In genomic region chr6:40982917-40983316, GRCh38 we compare ENCODE assay signal across 23 cellular contexts. TPM values are rescaled to one million over a fixed set of nuclear protein-coding genes. Genes with fewer than 3 reads are reported as not detected.
DNase-seq lines count a peak whose midpoint lies in the region; ATAC-seq and TF ChIP-seq lines count a peak whose summit lies in the region.
"Had no signal": no experiment of that assay in that cellular context is flagged by ENCODE, and none has a peak within 500 bp of the region (broad histone marks: within the 10 kb centered on the region; RNA-seq: fewer than 3 reads in every experiment).

No MANE protein-coding gene starts in this region.

- intact Hi-C loops in Panc1 (cut with micrococcal nuclease; ENCODE audit: unreplicated experiment) = no loop called here
- intact Hi-C loops in esophagus muscularis mucosa (cut with DNase I) = no loop called here
- intact Hi-C loops in testis (cut with DNase I; ENCODE audit: low total_unique reads) = no loop called here

- H3K4me3 ChIP-seq in Panc1 (ENCODE audit: low read depth in 2 of 2, low read length in 2 of 2) = no peak overlapping the region
- H3K4me3 ChIP-seq in esophagus muscularis mucosa = no peak overlapping the region
- H3K4me3 ChIP-seq in testis = no peak overlapping the region
- H3K4me3 ChIP-seq: A549; BLaER1 treated with 17β-estradiol and CSF1 and Interleukin-3, amounts not matched to agents 10 nM and 100 nM; GM12878 had no signal

- no peaks in the 10 kb centered on the region for H3K36me3 Mint-ChIP-seq in activated CD4-positive, alpha-beta T cell treated with anti-CD3 and anti-CD28 coated beads, Interleukin-2, amount 10 ng/mL, durations not matched to agents 7 days and 5 days (ENCODE audit: low read depth)
- H3K36me3 Mint-ChIP-seq: CD14-positive monocyte; CD8-positive, alpha-beta memory T cell had no signal

- TF ChIP-seq POLR2A in esophagus muscularis mucosa (IDR thresholded peaks at IDR 0.05; ENCODE audit: low read depth) (no peak), testis (IDR thresholded peaks at IDR 0.05) (no peak)

- no peaks in the 10 kb centered on the region for H3K9me3 ChIP-seq in Panc1 (ENCODE audit: control insufficient read depth, insufficient read depth, low read depth, low read length)
- H3K9me3 ChIP-seq in esophagus muscularis mucosa = no peaks in the 10 kb centered on the region
- no peaks in the 10 kb centered on the region for H3K9me3 ChIP-seq in testis
- H3K9me3 ChIP-seq: A549; BE2C; BLaER1 treated with 17β-estradiol and CSF1 and Interleukin-3, amounts not matched to agents 10 nM and 100 nM had no signal

- in situ Hi-C loops in Panc1 (cut with HindIII; ENCODE audit: low pct_unique_long_range_greater_than_20kb, low sequenced_read_pairs) = no loop called here

- POLR2A ChIA-PET in Panc1 (lab: Charles Lee) = no interaction called here
- POLR2A ChIA-PET in activated CD4-positive, alpha-beta T cell treated with anti-CD3 and anti-CD28 coated beads, Interleukin-2, amount 10 ng/mL, durations not matched to agents 7 days and 5 days (lab: Charles Lee) = no interaction called here

- TF ChIP-seq CTCF in Panc1 (IDR thresholded peaks at IDR 0.05) = no peak
- TF ChIP-seq CTCF in esophagus muscularis mucosa (IDR thresholded peaks at IDR 0.05) = no peak
- no peak for TF ChIP-seq CTCF in testis (IDR thresholded peaks at IDR 0.05)

- H3K27me3 ChIP-seq in Panc1 (ENCODE audit: control insufficient read depth, insufficient read depth, low read length) (no peaks in the 10 kb centered on the region), esophagus muscularis mucosa (peaks cover 0 to 4% (median 0%) of the 10 kb centered on the region in 4 donors), testis (no peaks in the 10 kb centered on the region)
- H3K27me3 ChIP-seq: BE2C; BLaER1 treated with 17β-estradiol and CSF1 and Interleukin-3, amounts not matched to agents 10 nM and 100 nM had no signal

- H3K27me3 Mint-ChIP-seq in activated CD4-positive, alpha-beta T cell treated with anti-CD3 and anti-CD28 coated beads, Interleukin-2, amount 10 ng/mL, durations not matched to agents 7 days and 5 days = peaks cover 49% of the 10 kb centered on the region

- DNase-seq in Panc1 (ENCODE audit: low read depth, low spot score) (no peak), esophagus muscularis mucosa (ENCODE audit: extremely low spot score) (peak; percentile 64), testis (no peak)
- no peak for DNase-seq in activated CD4-positive, alpha-beta T cell treated with anti-CD3 and anti-CD28 coated beads, Interleukin-2, amount 10 ng/mL, durations not matched to agents 7 days and 5 days
- DNase-seq: 8988T; ACHN; AML-193; BE2C; CD4-positive, alpha-beta T cell; CD8-positive, alpha-beta memory T cell; DMS 273 treated with DMSO at 0.1 percent for 48 hours; DMS79; EL; GDM1; GOT3; H7; HCEC 1CT had no signal

- WGBS in esophagus muscularis mucosa = 57% methylated on average over 1 of the region's 1 CpG
- 39 to 72% methylated on average over 1 of the region's 1 CpG for WGBS in testis, 2 donors

- H3K4me3 Mint-ChIP-seq in activated CD4-positive, alpha-beta T cell treated with anti-CD3 and anti-CD28 coated beads, Interleukin-2, amount 10 ng/mL, durations not matched to agents 7 days and 5 days = no peak overlapping the region
- H3K4me3 Mint-ChIP-seq: CD14-positive monocyte; CD4-positive, alpha-beta T cell; CD8-positive, alpha-beta memory T cell had no signal

- BruUV-seq in Panc1 (replicated peaks; lab: Mats Ljungman, UMichigan) = no TSS peak

- H3K4me1 ChIP-seq in Panc1 (ENCODE audit: control insufficient read depth, insufficient read depth, low read length) (peaks cover 14% of the 10 kb centered on the region), esophagus muscularis mucosa (peaks cover 0 to 5% (median 0%) of the 10 kb centered on the region in 4 donors), testis (no peaks in the 10 kb centered on the region)
- H3K4me1 ChIP-seq: BE2C had no signal

- no peaks in the 10 kb centered on the region for H3K36me3 ChIP-seq in Panc1 (ENCODE audit: control insufficient read depth, insufficient read depth, low read length)
- no peaks in the 10 kb centered on the region for H3K36me3 ChIP-seq in esophagus muscularis mucosa
- no peaks in the 10 kb centered on the region for H3K36me3 ChIP-seq in testis (ENCODE audit: low read depth, missing control alignments)
- H3K36me3 ChIP-seq: BE2C; BLaER1 treated with 17β-estradiol and CSF1 and Interleukin-3, amounts not matched to agents 10 nM and 100 nM had no signal

- no peak overlapping the region for H3K27ac Mint-ChIP-seq in activated CD4-positive, alpha-beta T cell treated with anti-CD3 and anti-CD28 coated beads, Interleukin-2, amount 10 ng/mL, durations not matched to agents 7 days and 5 days
- H3K27ac Mint-ChIP-seq: CD14-positive monocyte; CD4-positive, alpha-beta T cell; CD8-positive, alpha-beta memory T cell had no signal

- H3K27ac ChIP-seq in Panc1 (ENCODE audit: low read length) (peak overlapping the region; percentile 70; the same call in 1 of the 2 replicates), esophagus muscularis mucosa (replicated peaks in 1 of 4) (no peak overlapping the region), testis (peak overlapping the region; percentile 9 to 35)
- H3K27ac ChIP-seq: BLaER1 treated with 17β-estradiol and CSF1 and Interleukin-3, amounts not matched to agents 10 nM and 100 nM had no signal

- CTCF ChIA-PET in Panc1 (lab: Charles Lee) = no interaction called here
- CTCF ChIA-PET in activated CD4-positive, alpha-beta T cell treated with anti-CD3 and anti-CD28 coated beads, Interleukin-2, amount 10 ng/mL, durations not matched to agents 7 days and 5 days (lab: Charles Lee) = interaction anchor here (1.3 kb wide), 1 partner anchor 17 kb away, joined by 3 read pairs; no protein-coding TSS in a partner anchor

- no peaks in the 10 kb centered on the region for H3K4me1 Mint-ChIP-seq in activated CD4-positive, alpha-beta T cell treated with anti-CD3 and anti-CD28 coated beads, Interleukin-2, amount 10 ng/mL, durations not matched to agents 7 days and 5 days
- H3K4me1 Mint-ChIP-seq: CD14-positive monocyte; CD8-positive, alpha-beta memory T cell had no signal

- H3K9me3 Mint-ChIP-seq in activated CD4-positive, alpha-beta T cell treated with anti-CD3 and anti-CD28 coated beads, Interleukin-2, amount 10 ng/mL, durations not matched to agents 7 days and 5 days = no peaks in the 10 kb centered on the region
- H3K9me3 Mint-ChIP-seq: CD4-positive, alpha-beta T cell; CD8-positive, alpha-beta memory T cell had no signal

- no peak for ATAC-seq in Panc1
- no peak for ATAC-seq in GM18867 (IDR thresholded peaks at IDR 0.05; ENCODE audit: unreplicated experiment)
- no peak for ATAC-seq in HG02678 (IDR thresholded peaks at IDR 0.05; ENCODE audit: unreplicated experiment)
- ATAC-seq: A549, GM12878 had no signal

- TF ChIP-seq EP300 in esophagus muscularis mucosa (IDR thresholded peaks at IDR 0.05) = no peak

RNA-seq across cellular contexts. Expression of gene UNC5CL, which starts 56.1 kb away (rescaled TPM):
- 0.36 TPM for total RNA-seq in Panc1 (2021; ENCODE audit: unreplicated experiment)
- polyA plus RNA-seq in Panc1 (2012; ENCODE audit: insufficient read length) = 0.67 TPM
- under 1 TPM; 0.33 to 0.83 (median 0.60) TPM for total RNA-seq in esophagus muscularis mucosa
- total RNA-seq in testis = 1 to 10 TPM; 2.0 to 3.2 TPM
- polyA plus RNA-seq in testis (ENCODE audit: insufficient read depth, low read depth, low replicate concordance) = 3.1 TPM
- 1 to 10 TPM; 1.1 to 1.6 TPM for total RNA-seq in activated CD4-positive, alpha-beta T cell treated with anti-CD3 and anti-CD28 coated beads, Interleukin-2, amount 10 ng/mL, durations not matched to agents 7 days and 5 days

RNA-seq across cellular contexts. Expression of gene TSPO2, which starts 59.4 kb away (rescaled TPM):
- total RNA-seq in Panc1 (2021; ENCODE audit: unreplicated experiment) (not detected), esophagus muscularis mucosa (not detected), testis (not detected)
- not detected for polyA plus RNA-seq in Panc1 (2012; ENCODE audit: insufficient read length)
- polyA plus RNA-seq in testis (ENCODE audit: insufficient read depth, low read depth, low replicate concordance) = not detected
- total RNA-seq in activated CD4-positive, alpha-beta T cell treated with anti-CD3 and anti-CD28 coated beads, Interleukin-2, amount 10 ng/mL, durations not matched to agents 7 days and 5 days = not detected
- total RNA-seq: CD4-positive, alpha-beta T cell; CD8-positive, alpha-beta memory T cell; GM12878; H7 had no signal
- polyA plus RNA-seq: A549; CD14-positive monocyte; CD8-positive, alpha-beta memory T cell; GM12878 had no signal

Comparison
In these comparisons a context has a peak if more than half of its experiments do, and no peak if none do; other contexts are left out.
1. H3K27ac ChIP-seq: peak in Panc1 (single experiment) and testis (2 of 2); none in esophagus muscularis mucosa (0 of 4).